In the genomic region with DNA sequence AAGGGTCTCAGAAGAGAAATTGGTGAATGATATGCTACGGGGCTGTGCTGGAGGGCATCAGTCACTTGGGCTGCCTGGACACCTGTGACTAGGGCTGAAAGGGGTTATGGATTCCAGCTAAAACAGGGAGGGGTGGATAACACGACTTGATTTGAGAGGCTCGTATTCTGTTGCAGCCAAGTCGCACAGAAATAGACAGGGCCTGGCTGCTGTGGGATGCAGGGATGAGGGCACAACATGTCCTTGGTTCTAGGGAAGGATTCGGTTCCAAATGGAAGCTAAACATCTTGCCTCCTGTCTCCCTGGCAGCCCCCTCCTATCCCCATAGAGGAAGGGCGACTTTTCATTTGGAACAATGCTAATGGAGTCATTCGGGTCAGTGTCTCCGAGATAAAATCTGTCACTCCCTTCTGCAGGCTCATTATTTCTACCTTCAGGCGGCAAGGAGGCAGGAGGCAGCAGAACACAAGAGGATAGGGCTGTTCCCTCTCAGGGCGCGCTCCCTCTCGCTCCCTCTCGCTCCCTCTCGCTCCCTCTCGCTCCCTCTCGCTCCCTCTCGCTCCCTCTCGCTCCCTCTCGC, we compare ENCODE assay signal across 26 cellular contexts.
"Had no signal": no experiment of that assay in that cellular context is flagged by ENCODE, and none has a peak within 500 bp of the region (broad histone marks: within the 10 kb centered on the region; RNA-seq: fewer than 3 reads in every experiment).

No MANE protein-coding gene starts in this region.

- H3K36me3 ChIP-seq: breast epithelium, colonic mucosa, esophagus muscularis mucosa, left ventricle myocardium inferior, neutrophil, ovary, prostate gland, right atrium auricular region, thyroid gland had no signal

- H3K9me3 ChIP-seq: breast epithelium, colonic mucosa, esophagus muscularis mucosa, left ventricle myocardium inferior, neutrophil, ovary, prostate gland, right atrium auricular region, thyroid gland had no signal

- H3K4me3 ChIP-seq: breast epithelium, colonic mucosa, dorsolateral prefrontal cortex, esophagus muscularis mucosa, left ventricle myocardium inferior, ovary, prostate gland, right atrium auricular region, thyroid gland had no signal

- ATAC-seq: activated CD4-positive, CD25-positive, alpha-beta regulatory T cell treated with anti-CD3 and anti-CD28 coated beads, Interleukin-2, amount 50 U/mL, for 24 hours; activated T-cell treated with anti-CD3 and anti-CD28 coated beads, Interleukin-2, amount 50 U/mL, for 72 hours; effector memory CD8-positive, alpha-beta T cell; natural killer cell treated with Interleukin-12 subunit alpha and Interleukin-12 subunit beta and Interleukin-15 and Interleukin-18, amount 100 ng/mL, for 72 hours had no signal

- H3K4me1 ChIP-seq: breast epithelium, colonic mucosa, esophagus muscularis mucosa, left ventricle myocardium inferior, prostate gland, right atrium auricular region, thyroid gland had no signal

- DNase-seq: activated CD4-positive, alpha-beta memory T cell treated with anti-CD3 and anti-CD28 coated beads, Interleukin-2, amount 10 ng/mL, durations not matched to agents 7 days and 5 days; activated CD4-positive, alpha-beta T cell treated with anti-CD3 and anti-CD28 coated beads, Interleukin-2, amount 10 ng/mL, durations not matched to agents 24 days and 14 days; activated effector memory CD4-positive, alpha-beta T cell treated with Interleukin-2 at 50 U/mL for 16 hours; activated naive CD4-positive, alpha-beta T cell treated with anti-CD3 and anti-CD28 coated beads for 36 hours; activated naive CD8-positive, alpha-beta T cell treated with anti-CD3 and anti-CD28 coated beads, Interleukin-2, amount 10 ng/mL, durations not matched to agents 7 days and 5 days; activated T-cell treated with anti-CD3 and anti-CD28 coated beads, Interleukin-2, amount 50 U/mL, for 72 hours; amniotic stem cell; colonic mucosa; dorsolateral prefrontal cortex; effector memory CD8-positive, alpha-beta T cell; head of caudate nucleus; immature natural killer cell; kidney glomerular epithelial cell; left ventricle myocardium inferior; midbrain; ovary; stimulated activated CD4-positive, alpha-beta T cell treated with anti-CD3 and anti-CD28 coated beads, Interleukin-1b, Interleukin-23, amount 100 ng/mL, for 48 hours; substantia nigra; thyroid gland had no signal

- H3K27ac ChIP-seq: breast epithelium, colonic mucosa, dorsolateral prefrontal cortex, esophagus muscularis mucosa, left ventricle myocardium inferior, neutrophil, ovary, prostate gland, right atrium auricular region, thyroid gland had no signal

- H3K27me3 ChIP-seq: breast epithelium, colonic mucosa, dorsolateral prefrontal cortex, esophagus muscularis mucosa, neutrophil, ovary, right atrium auricular region, thyroid gland had no signal
